14 cellular contexts compared by ENCODE assay signal in genomic region chr5:172866802-172867748, GRCh38. TPM values are rescaled to one million over a fixed set of nuclear protein-coding genes. Genes with fewer than 3 reads are reported as not detected.
A peak's percentile ranks its signal among the peaks of the same experiment; 100 is the strongest.
DNase-seq lines count a peak whose midpoint lies in the region; ATAC-seq and TF ChIP-seq lines count a peak whose summit lies in the region.
"Had no signal": no experiment of that assay in that cellular context is flagged by ENCODE, and none has a peak within 500 bp of the region (broad histone marks: within the 10 kb centered on the region; RNA-seq: fewer than 3 reads in every experiment).

No MANE protein-coding gene starts in this region.

- peaks cover 71% of the 10 kb centered on the region for H3K79me2 ChIP-seq in GM23338 (replicated peaks; ENCODE audit: insufficient read depth)

- peaks cover 11% of the 10 kb centered on the region; the same call in 1 of the 2 replicates for H3F3A ChIP-seq in GM23338 (replicated peaks; ENCODE audit: low read depth)

- H3K4me3 ChIP-seq in GM23338 (no peak overlapping the region), breast epithelium (no peak overlapping the region), skeletal muscle tissue (ENCODE audit: low read length in 3 of 3) (peak overlapping the region in 2 of 3 donors; percentile 23 to 46)
- H3K4me3 ChIP-seq: smooth muscle cell had no signal

- peaks cover 46% of the 10 kb centered on the region for H4K20me1 ChIP-seq in GM23338 (replicated peaks; ENCODE audit: insufficient read depth)

- ATAC-seq in GM23338 (peak; percentile 64), left lobe of liver (peak; percentile 58), GM21515 (IDR thresholded peaks at IDR 0.05; ENCODE audit: unreplicated experiment) (no peak)

- TF ChIP-seq CTCF in GM23338 (conservative IDR thresholded peaks at IDR 0.05; ENCODE audit: low read depth in 2 of 2) = no peak
- TF ChIP-seq CTCF in breast epithelium (IDR thresholded peaks at IDR 0.05) = no peak

- peak; percentile 53 for DNase-seq in GM23338 (ENCODE audit: low spot score)
- DNase-seq in breast epithelium (ENCODE audit: low spot score in 2 of 2) = no peak
- peak; percentile 86 for DNase-seq in left lobe of liver (ENCODE audit: low spot score)
- DNase-seq in SW480 (ENCODE audit: low spot score) = no peak
- no peak for DNase-seq in EL
- no peak for DNase-seq in NCI-H446 treated with DMSO at 0.1 percent for 48 hours (lab: John Stamatoyannopoulos, UW)
- DNase-seq: activated CD4-positive, alpha-beta T cell treated with anti-CD3 and anti-CD28 coated beads, Interleukin-2, amount 50 U/mL, for 48 hours; activated naive CD8-positive, alpha-beta T cell treated with anti-CD3 and anti-CD28 coated beads for 36 hours; CD4-positive, alpha-beta memory T cell; KG1; NCI-H2227 treated with DMSO at 0.1 percent for 48 hours had no signal

- H2AFZ ChIP-seq in GM23338 = no peak overlapping the region

- H3K4me3 Mint-ChIP-seq in GM23338 = peak overlapping the region; percentile 25; the same call in 1 of the 3 replicates
- H3K4me3 Mint-ChIP-seq: activated naive CD8-positive, alpha-beta T cell treated with anti-CD3 and anti-CD28 coated beads for 36 hours; CD4-positive, alpha-beta memory T cell had no signal

- peak overlapping the region; percentile 65 to 85 (median 79) for H3K9ac ChIP-seq in skeletal muscle tissue (ENCODE audit: low read depth in 1 of 3, low read length in 3 of 3)

- H3K4me1 ChIP-seq in GM23338 (ENCODE audit: insufficient read depth) (peaks cover 73% of the 10 kb centered on the region), breast epithelium (peaks cover 3 to 38% of the 10 kb centered on the region in 2 donors), skeletal muscle tissue (ENCODE audit: control insufficient read depth in 3 of 3, insufficient read depth in 3 of 3, low read length in 3 of 3) (peaks cover 82 to 94% (median 88%) of the 10 kb centered on the region in 3 donors)

- peak overlapping the region; percentile 22 for H3K4me2 ChIP-seq in GM23338
- H3K4me2 ChIP-seq: smooth muscle cell had no signal

- H3K36me3 ChIP-seq in GM23338 (ENCODE audit: insufficient read depth) = no peaks in the 10 kb centered on the region; the same call in 1 of the 2 replicates
- H3K36me3 ChIP-seq in breast epithelium = no peaks in the 10 kb centered on the region
- H3K36me3 ChIP-seq in skeletal muscle tissue (ENCODE audit: control insufficient read depth in 3 of 3, insufficient read depth in 3 of 3, low read length in 3 of 3) = no peaks in the 10 kb centered on the region

- no peaks in the 10 kb centered on the region for H3K9me3 ChIP-seq in breast epithelium
- H3K9me3 ChIP-seq in skeletal muscle tissue (ENCODE audit: control insufficient read depth in 3 of 3, low read length in 3 of 3) = no peaks in the 10 kb centered on the region

- H3K9me3 Mint-ChIP-seq in GM23338 = no peaks in the 10 kb centered on the region
- H3K9me3 Mint-ChIP-seq: activated naive CD8-positive, alpha-beta T cell treated with anti-CD3 and anti-CD28 coated beads for 36 hours; CD4-positive, alpha-beta memory T cell had no signal

- peaks cover 3% of the 10 kb centered on the region; the same call in 2 of the 3 replicates for H3K36me3 Mint-ChIP-seq in GM23338 (ENCODE audit: low read depth)
- H3K36me3 Mint-ChIP-seq: activated naive CD8-positive, alpha-beta T cell treated with anti-CD3 and anti-CD28 coated beads for 36 hours had no signal

- H3K4me1 Mint-ChIP-seq in GM23338 = peaks cover 24% of the 10 kb centered on the region

- no peaks in the 10 kb centered on the region for H3K9me2 ChIP-seq in GM23338 (ENCODE audit: insufficient read depth)

- H3K27ac ChIP-seq in GM23338 (ENCODE audit: low read depth) = peak overlapping the region; percentile 28; the same call in 1 of the 2 replicates
- H3K27ac ChIP-seq in breast epithelium = peak overlapping the region; percentile 88 to 93
- H3K27ac ChIP-seq in skeletal muscle tissue (ENCODE audit: low read depth, low read length) = peak overlapping the region; percentile 97

- intact Hi-C loops in breast epithelium (cut with DNase I; ENCODE audit: low total_unique reads) = loop anchor here (10.0 kb wide), 1 partner anchor 92 kb away; the partner anchor contains the start of gene DUSP1

- H3K27me3 ChIP-seq in GM23338 (ENCODE audit: insufficient read depth) (no peaks in the 10 kb centered on the region), breast epithelium (no peaks in the 10 kb centered on the region), skeletal muscle tissue (ENCODE audit: control insufficient read depth in 3 of 3, insufficient read depth in 3 of 3, low read length in 3 of 3) (no peaks in the 10 kb centered on the region)

- H3K27me3 Mint-ChIP-seq in GM23338 (ENCODE audit: insufficient read depth, low read depth, poor library complexity) = peaks cover 11% of the 10 kb centered on the region
- H3K27me3 Mint-ChIP-seq: activated naive CD8-positive, alpha-beta T cell treated with anti-CD3 and anti-CD28 coated beads for 36 hours; CD4-positive, alpha-beta memory T cell had no signal

- peak overlapping the region; percentile 69 for H3K27ac Mint-ChIP-seq in GM23338
- H3K27ac Mint-ChIP-seq: activated naive CD8-positive, alpha-beta T cell treated with anti-CD3 and anti-CD28 coated beads for 36 hours had no signal

- TF ChIP-seq POLR2A in breast epithelium (IDR thresholded peaks at IDR 0.05) = no peak

TF ChIP-seq in GM23338, 12 proteins besides CTCF, POLR2A, EP300 and RAD21 (continues in another document):
- TF ChIP-seq ETS1 (IDR thresholded peaks at IDR 0.05) (no peak), EZH2phosphoT487 (IDR thresholded peaks at IDR 0.05; ENCODE audit: unreplicated experiment) (no peak), POLR2AphosphoS5 (IDR thresholded peaks at IDR 0.05; ENCODE audit: low read depth) (no peak)

RNA-seq across cellular contexts. Expression of gene ERGIC1, which starts 33.0 kb away (rescaled TPM):
- 92.2 and 99.9 TPM in 2 replicates for total RNA-seq in GM23338 (2014; rRNA removed; shearing (Covaris generic))
- 21.2 and 25.2 TPM in 2 replicates for polyA plus RNA-seq in GM23338 (2016; fragmentation: Nextera tagmentation; extraction: Ambion mirVana)
- total RNA-seq in breast epithelium = 100 to 1,000 TPM in 1 of 3 donors, 10 to 100 TPM in 2; 86.6 to 139 (median 95.2) TPM
- total RNA-seq in left lobe of liver = 158 TPM
- total RNA-seq in skeletal muscle tissue = 46.4 TPM

Comparison
In these comparisons a context has a peak if more than half of its experiments do, and no peak if none do; other contexts are left out.
1. DNase-seq: peak in GM23338 (single experiment) and left lobe of liver (single experiment); none in breast epithelium (0 of 2), SW480 (single experiment), EL (single experiment) and NCI-H446 treated with DMSO at 0.1 percent for 48 hours (single experiment).
2. H3K27ac ChIP-seq: peak in every context shown above with its lines; median percentile 97 in skeletal muscle tissue; 90 in breast epithelium; 28 in GM23338.
3. H3K4me3 ChIP-seq: peak in skeletal muscle tissue (2 of 3); none in GM23338 (single experiment) and breast epithelium (0 of 3).